In genomic region chr12:132303853-132304373, GRCh38 we compare ENCODE assay signal across 11 cellular contexts. TPM values are rescaled to one million over a fixed set of nuclear protein-coding genes. Genes with fewer than 3 reads are reported as not detected.
"Had no signal": no experiment of that assay in that cellular context is flagged by ENCODE, and none has a peak within 500 bp of the region (broad histone marks: within the 10 kb centered on the region; RNA-seq: fewer than 3 reads in every experiment).

No MANE protein-coding gene starts in this region.

RNA-seq across cellular contexts. Expression of gene GALNT9, which starts 25.5 kb away (rescaled TPM):
- total RNA-seq: activated B cell treated with CpG ODN at 0.5 μM for 24 hours; activated CD4-positive, alpha-beta memory T cell treated with anti-CD3 and anti-CD28 coated beads, Interleukin-2, amount 10 ng/mL, durations not matched to agents 7 days and 5 days; activated CD4-positive, alpha-beta T cell treated with anti-CD3 and anti-CD28 coated beads, Interleukin-2, amount 10 ng/mL, durations not matched to agents 24 days and 14 days; activated CD4-positive, alpha-beta T cell treated with anti-CD3 and anti-CD28 coated beads, Interleukin-2, amount 10 ng/mL, durations not matched to agents 7 days and 5 days; activated CD8-positive, alpha-beta memory T cell treated with anti-CD3 and anti-CD28 coated beads for 36 hours; activated CD8-positive, alpha-beta memory T cell treated with anti-CD3 and anti-CD28 coated beads, Interleukin-2, amount 10 ng/mL, durations not matched to agents 7 days and 5 days; activated CD8-positive, alpha-beta T cell treated with anti-CD3 and anti-CD28 coated beads for 36 hours; activated CD8-positive, alpha-beta T cell treated with anti-CD3 and anti-CD28 coated beads, Interleukin-2, amount 10 ng/mL, durations not matched to agents 7 days and 5 days; T-helper 1 cell treated with Interleukin-12 subunit alpha and Interleukin-12 subunit beta and Interleukin-4 antibody, amounts not matched to agents 30 ng/mL and 1 ng/mL, for 36 hours; T-helper 17 cell; T-helper 2 cell treated with Interferon-gamma antibody and Interleukin-4, amounts not matched to agents 100 ng/mL and 5 ng/mL, for 36 hours had no signal
